ENCODE assay signal across 8 cellular contexts in the genomic region with DNA sequence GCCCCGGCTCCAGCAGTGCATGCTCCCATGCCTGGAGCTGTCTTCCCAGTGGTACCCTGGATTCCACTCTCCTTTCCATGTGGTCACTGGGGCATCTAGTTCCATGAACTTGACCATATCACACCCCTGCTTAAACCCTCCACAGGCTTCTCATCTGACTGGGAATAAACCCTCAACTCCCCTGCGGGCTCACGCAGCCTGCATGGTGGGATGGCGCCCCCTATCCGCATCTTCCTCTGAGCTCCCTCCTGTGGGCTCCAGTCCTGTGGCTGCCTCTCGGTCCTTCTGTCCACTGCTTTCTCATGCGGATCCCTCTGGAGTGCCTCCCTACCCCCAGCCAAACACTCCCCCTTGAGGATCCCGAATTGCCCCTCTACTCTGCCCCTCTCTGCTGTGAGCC. TPM values are rescaled to one million over a fixed set of nuclear protein-coding genes. Genes with fewer than 3 reads are reported as not detected.
DNase-seq lines count a peak whose midpoint lies in the region; ATAC-seq, FAIRE-seq and TF ChIP-seq lines count a peak whose summit lies in the region.

No MANE protein-coding gene starts in this region.

- H3K27ac ChIP-seq in endothelial cell of umbilical vein (ENCODE audit: insufficient read depth, low read depth, low read length) (no peak overlapping the region), aorta (ENCODE audit: low read depth in 1 of 2, low read length in 2 of 2) (no peak overlapping the region)

- no peaks in the 10 kb centered on the region for H3K27me3 ChIP-seq in endothelial cell of umbilical vein (ENCODE audit: control insufficient read depth in 2 of 2, insufficient read depth in 2 of 2, low read length in 2 of 2)
- no peaks in the 10 kb centered on the region for H3K27me3 ChIP-seq in aorta (ENCODE audit: control insufficient read depth in 1 of 2, insufficient read depth in 2 of 2, low read length in 1 of 2)

- H3K4me1 ChIP-seq in endothelial cell of umbilical vein (ENCODE audit: control insufficient read depth, extremely low read depth, insufficient read depth, low read length) (no peaks in the 10 kb centered on the region), aorta (ENCODE audit: control insufficient read depth in 1 of 2, insufficient read depth in 2 of 2, low read length in 2 of 2) (no peaks in the 10 kb centered on the region)

- no peak overlapping the region for H3K9ac ChIP-seq in endothelial cell of umbilical vein (replicated peaks; ENCODE audit: extremely low read depth, insufficient read depth, low read length)

- no peak for FAIRE-seq in endothelial cell of umbilical vein (lab: Jason Lieb, UNC)

- peak; percentile 71 for DNase-seq in 8988T
- DNase-seq in ELR (ENCODE audit: low read depth): peak; percentile 40
- DNase-seq in RPMI8226: peak; percentile 51
- DNase-seq in endothelial cell of umbilical vein (ENCODE audit: low read depth, low spot score): peak; percentile 36
- no peak for DNase-seq in T-helper 9 cell
- no peak for DNase-seq in Ammon's horn (ENCODE audit: low spot score)
- DNase-seq in aorta: no peak
- DNase-seq in cortex of kidney (lab: John Stamatoyannopoulos, UW): no peak

- H3K4me3 ChIP-seq in endothelial cell of umbilical vein (replicated peaks in 1 of 3; ENCODE audit: insufficient read depth in 1 of 3, low read depth in 1 of 3, low read length in 3 of 3) (no peak overlapping the region), aorta (ENCODE audit: low read length in 2 of 2) (no peak overlapping the region)

- CTCF ChIA-PET in endothelial cell of umbilical vein (lab: Charles Lee): interaction anchor here (0.7 to 7.7 kb wide), 14 partner anchors 10 to 607 kb away, joined by 3 to 89 read pairs (median 4); a partner anchor contains a TSS

- dilution Hi-C loops in endothelial cell of umbilical vein (cut with MboI; ENCODE audit: extremely low pct_ligation_motif_present, low sequenced_read_pairs): no loop called here

- intact Hi-C loops in endothelial cell of umbilical vein (cut with micrococcal nuclease) (loop anchor here (1.0 kb wide), 1 partner anchor 41 kb away; a partner anchor contains a TSS), aorta (cut with DNase I) (no loop called here)

- POLR2A ChIA-PET in endothelial cell of umbilical vein (lab: Charles Lee): no interaction called here

- no TSS peak for BruUV-seq in endothelial cell of umbilical vein (replicated peaks; lab: Mats Ljungman, UMichigan)

- TF ChIP-seq POLR2A in endothelial cell of umbilical vein (IDR thresholded peaks at IDR 0.05; ENCODE audit: low read depth, low read length): no peak

- ATAC-seq in aorta (ENCODE audit: low FRiP score): no peak

- H3K9me3 ChIP-seq in endothelial cell of umbilical vein (replicated peaks; ENCODE audit: control insufficient read depth, insufficient read depth, low read length) (no peaks in the 10 kb centered on the region), aorta (ENCODE audit: control insufficient read depth, low read length) (no peaks in the 10 kb centered on the region)

- H4K20me1 ChIP-seq in endothelial cell of umbilical vein (replicated peaks; ENCODE audit: control insufficient read depth, extremely low read depth, insufficient read depth, low read length): no peaks in the 10 kb centered on the region

- H3K4me2 ChIP-seq in endothelial cell of umbilical vein (ENCODE audit: insufficient read depth, low read length): no peak overlapping the region

- no peak overlapping the region for H2AFZ ChIP-seq in endothelial cell of umbilical vein (ENCODE audit: low read depth, low read length)

- no peaks in the 10 kb centered on the region for H3K9me1 ChIP-seq in endothelial cell of umbilical vein (replicated peaks; ENCODE audit: control insufficient read depth, extremely low read depth, insufficient read depth, low read length)

- peak; percentile 24 to 66 for TF ChIP-seq CTCF in endothelial cell of umbilical vein (IDR thresholded peaks at IDR 0.05; ENCODE audit: extremely low read depth in 1 of 2, insufficient read depth in 1 of 2, low read depth in 1 of 2, low read length in 2 of 2)

- H3K36me3 ChIP-seq in endothelial cell of umbilical vein (ENCODE audit: control insufficient read depth in 2 of 2, extremely low read depth in 1 of 2, insufficient read depth in 2 of 2, low read length in 2 of 2) (no peaks in the 10 kb centered on the region), aorta (ENCODE audit: control insufficient read depth in 1 of 2, insufficient read depth in 2 of 2, low read length in 1 of 2) (no peaks in the 10 kb centered on the region)

- 53 to 61% methylated on average over 8 of the region's 8 CpGs for WGBS in aorta, 2 donors

- H3K79me2 ChIP-seq in endothelial cell of umbilical vein (ENCODE audit: control insufficient read depth, insufficient read depth, low read length): no peaks in the 10 kb centered on the region

TF ChIP-seq in endothelial cell of umbilical vein, 7 proteins besides CTCF, POLR2A, EP300 and RAD21:
- no peak for TF ChIP-seq GATA2 (IDR thresholded peaks at IDR 0.05; ENCODE audit: insufficient read depth, insufficient read length, low read depth, low read length)
- no peak for TF ChIP-seq MYC (IDR thresholded peaks at IDR 0.05; ENCODE audit: low read depth, low read length)
- TF ChIP-seq EZH2 (IDR thresholded peaks at IDR 0.05; ENCODE audit: borderline replicate concordance, low read depth, low read length, severe bottlenecking): no peak
- no peak for TF ChIP-seq POLR2AphosphoS5 (IDR thresholded peaks at IDR 0.05; ENCODE audit: insufficient read depth, low read depth, low read length)
- TF ChIP-seq JUN (IDR thresholded peaks at IDR 0.05; ENCODE audit: borderline replicate concordance, insufficient read depth, insufficient read length, low read depth): no peak
- no peak for TF ChIP-seq FOS (IDR thresholded peaks at IDR 0.05; ENCODE audit: borderline replicate concordance, insufficient read depth, low read length)
- TF ChIP-seq, protein P1, sequence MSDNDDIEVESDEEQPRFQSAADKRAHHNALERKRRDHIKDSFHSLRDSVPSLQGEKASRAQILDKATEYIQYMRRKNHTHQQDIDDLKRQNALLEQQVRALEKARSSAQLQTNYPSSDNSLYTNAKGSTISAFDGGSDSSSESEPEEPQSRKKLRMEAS (IDR thresholded peaks at IDR 0.05; ENCODE audit: insufficient read depth, insufficient read length): no peak

RNA-seq across cellular contexts. Expression of a gene that starts 41.4 kb away (rescaled TPM):
- total RNA-seq in endothelial cell of umbilical vein (32.9 and 36.5 TPM in 2 replicates), aorta (10 to 100 TPM; 13.1 to 16.4 TPM)
- polyA plus RNA-seq in endothelial cell of umbilical vein (26.2 and 30.1 TPM in 2 replicates), aorta (10 to 100 TPM; 12.2 to 13.6 TPM)
- 13.7 and 14.3 TPM in 2 replicates for polyA plus RNA-seq in endothelial cell of umbilical vein (2011; cell fraction: cytosol; rRNA removed)
- polyA plus RNA-seq in endothelial cell of umbilical vein (2011; cell fraction: nucleus; rRNA removed): 14.1 and 15.3 TPM in 2 replicates
- 29.6 and 34.1 TPM in 2 replicates for polyA plus RNA-seq in endothelial cell of umbilical vein (2012)
- polyA minus RNA-seq in endothelial cell of umbilical vein: 13.0 and 14.5 TPM in 2 replicates
- 32.1 TPM for polyA minus RNA-seq in endothelial cell of umbilical vein (2011; cell fraction: cytosol; rRNA and poly(A)+ RNA removed)
- polyA minus RNA-seq in endothelial cell of umbilical vein (2011; cell fraction: nucleus; rRNA and poly(A)+ RNA removed): 7.3 and 7.8 TPM in 2 replicates

Comparison
In these comparisons a context has a peak if more than half of its experiments do, and no peak if none do; other contexts are left out.
1. DNase-seq: peak in 8988T (single experiment), ELR (single experiment), RPMI8226 (single experiment) and endothelial cell of umbilical vein (single experiment); none in T-helper 9 cell (single experiment), Ammon's horn (single experiment), aorta (0 of 2) and cortex of kidney (single experiment).